In genomic region chr10:7337431-7338171, GRCh38 we compare ENCODE assay signal across 9 cellular contexts.
DNase-seq lines count a peak whose midpoint lies in the region; ATAC-seq, FAIRE-seq and TF ChIP-seq lines count a peak whose summit lies in the region.
"Had no signal": no experiment of that assay in that cellular context is flagged by ENCODE, and none has a peak within 500 bp of the region (broad histone marks: within the 10 kb centered on the region; RNA-seq: fewer than 3 reads in every experiment).

No MANE protein-coding gene starts in this region.

- no peak overlapping the region for H3K27ac Mint-ChIP-seq in CD8-positive, alpha-beta T cell
- H3K27ac Mint-ChIP-seq in activated T-helper 1 cell treated with anti-CD3 and anti-CD28 coated beads, Interleukin-12 subunit alpha, Interleukin-12 subunit beta, Interleukin-2, Interleukin-4 antibody, amounts not matched to agents 30 ng/mL and 10 ng/mL and 1 ng/mL, durations not matched to agents 14 hours and 24 hours and 36 hours, result peak overlapping the region; percentile 49

- H3K27me3 ChIP-seq in CD8-positive, alpha-beta T cell (ENCODE audit: insufficient read depth, low read length), result no peaks in the 10 kb centered on the region

- no peak overlapping the region for H3K4me3 ChIP-seq in CD8-positive, alpha-beta T cell (ENCODE audit: low read depth, low read length)

- FAIRE-seq in GM19239 (lab: Jason Lieb, UNC), result peak; percentile 84

- H3K36me3 ChIP-seq in CD8-positive, alpha-beta T cell (ENCODE audit: insufficient read depth, low read length), result no peaks in the 10 kb centered on the region

- H3K4me3 Mint-ChIP-seq in CD8-positive, alpha-beta T cell, result no peak overlapping the region
- H3K4me3 Mint-ChIP-seq in activated T-helper 1 cell treated with anti-CD3 and anti-CD28 coated beads, Interleukin-12 subunit alpha, Interleukin-12 subunit beta, Interleukin-2, Interleukin-4 antibody, amounts not matched to agents 30 ng/mL and 10 ng/mL and 1 ng/mL, durations not matched to agents 14 hours and 24 hours and 36 hours, result peak overlapping the region; percentile 6

- no peaks in the 10 kb centered on the region for H3K9me3 ChIP-seq in CD8-positive, alpha-beta T cell (ENCODE audit: low read length)

- intact Hi-C loops in CD8-positive, alpha-beta T cell (cut with DNase I, micrococcal nuclease), result no loop called here
- intact Hi-C loops in activated T-helper 1 cell treated with anti-CD3 and anti-CD28 coated beads, Interleukin-12 subunit alpha, Interleukin-12 subunit beta, Interleukin-2, Interleukin-4 antibody, amounts not matched to agents 30 ng/mL and 10 ng/mL and 1 ng/mL, durations not matched to agents 14 hours and 24 hours and 36 hours (cut with micrococcal nuclease), result no loop called here

- no peaks in the 10 kb centered on the region for H3K9me3 Mint-ChIP-seq in CD8-positive, alpha-beta T cell
- no peaks in the 10 kb centered on the region for H3K9me3 Mint-ChIP-seq in activated T-helper 1 cell treated with anti-CD3 and anti-CD28 coated beads, Interleukin-12 subunit alpha, Interleukin-12 subunit beta, Interleukin-2, Interleukin-4 antibody, amounts not matched to agents 30 ng/mL and 10 ng/mL and 1 ng/mL, durations not matched to agents 14 hours and 24 hours and 36 hours

- no peaks in the 10 kb centered on the region for H3K27me3 Mint-ChIP-seq in CD8-positive, alpha-beta T cell (ENCODE audit: low read depth)
- no peaks in the 10 kb centered on the region for H3K27me3 Mint-ChIP-seq in activated T-helper 1 cell treated with anti-CD3 and anti-CD28 coated beads, Interleukin-12 subunit alpha, Interleukin-12 subunit beta, Interleukin-2, Interleukin-4 antibody, amounts not matched to agents 30 ng/mL and 10 ng/mL and 1 ng/mL, durations not matched to agents 14 hours and 24 hours and 36 hours (ENCODE audit: insufficient read depth)

- POLR2A ChIA-PET in CD8-positive, alpha-beta T cell (lab: Charles Lee), result interaction anchor here (1.0 kb wide), 1 partner anchor 46 kb away, joined by 3 read pairs; no protein-coding TSS in a partner anchor
- POLR2A ChIA-PET in HEK293T (lab: Yijun Ruan, JAX), result no interaction called here

- peaks cover 40% of the 10 kb centered on the region for H3K36me3 Mint-ChIP-seq in CD8-positive, alpha-beta T cell
- peaks cover 41% of the 10 kb centered on the region for H3K36me3 Mint-ChIP-seq in activated T-helper 1 cell treated with anti-CD3 and anti-CD28 coated beads, Interleukin-12 subunit alpha, Interleukin-12 subunit beta, Interleukin-2, Interleukin-4 antibody, amounts not matched to agents 30 ng/mL and 10 ng/mL and 1 ng/mL, durations not matched to agents 14 hours and 24 hours and 36 hours (ENCODE audit: low read depth)

- H3K27ac ChIP-seq in CD8-positive, alpha-beta T cell (ENCODE audit: low read depth, low read length), result no peak overlapping the region

- no peak for DNase-seq in CD8-positive, alpha-beta T cell
- DNase-seq in GM19239 (ENCODE audit: insufficient read length, low spot score), result peak; percentile 23
- no peak for DNase-seq in activated T-helper 1 cell treated with anti-CD3 and anti-CD28 coated beads, Interleukin-12 subunit alpha, Interleukin-12 subunit beta, Interleukin-2, Interleukin-4 antibody, amounts not matched to agents 30 ng/mL and 10 ng/mL and 1 ng/mL, durations not matched to agents 14 hours and 24 hours and 36 hours (ENCODE audit: low spot score)
- no peak for DNase-seq in 8988T
- DNase-seq in hepatic stellate cell (ENCODE audit: low spot score), result no peak
- DNase-seq in HEK293T (ENCODE audit: extremely low spot score), result no peak
- DNase-seq: activated CD8-positive, alpha-beta memory T cell treated with anti-CD3 and anti-CD28 coated beads for 24 hours had no signal

- CTCF ChIA-PET in CD8-positive, alpha-beta T cell (lab: Charles Lee), result no interaction called here
- CTCF ChIA-PET in HEK293T (lab: Yijun Ruan, JAX), result no interaction called here

- no peak for TF ChIP-seq CTCF in CD8-positive, alpha-beta T cell (IDR thresholded peaks at IDR 0.05)

- peak; percentile 42 for ATAC-seq in CD8-positive, alpha-beta T cell
- peak; percentile 81 for ATAC-seq in HG03095 (IDR thresholded peaks at IDR 0.05; ENCODE audit: unreplicated experiment)
- ATAC-seq in HG03469 (IDR thresholded peaks at IDR 0.05; ENCODE audit: unreplicated experiment), result no peak

- peaks cover 67% of the 10 kb centered on the region for H3K4me1 Mint-ChIP-seq in CD8-positive, alpha-beta T cell (ENCODE audit: low read depth)
- H3K4me1 Mint-ChIP-seq in activated T-helper 1 cell treated with anti-CD3 and anti-CD28 coated beads, Interleukin-12 subunit alpha, Interleukin-12 subunit beta, Interleukin-2, Interleukin-4 antibody, amounts not matched to agents 30 ng/mL and 10 ng/mL and 1 ng/mL, durations not matched to agents 14 hours and 24 hours and 36 hours (ENCODE audit: low read depth), result peaks cover 52% of the 10 kb centered on the region

- peaks cover 5% of the 10 kb centered on the region for H3K4me1 ChIP-seq in CD8-positive, alpha-beta T cell (ENCODE audit: insufficient read depth, low read length)

TF ChIP-seq in HEK293T, 16 proteins besides CTCF, POLR2A, EP300 and RAD21:
- no peak for TF ChIP-seq TARDBP (IDR thresholded peaks at IDR 0.05)
